In genomic region chr12:56644654-56645053, GRCh38 we compare ENCODE assay signal across 8 cellular contexts. TPM values are rescaled to one million over a fixed set of nuclear protein-coding genes. Genes with fewer than 3 reads are reported as not detected.
DNase-seq lines count a peak whose midpoint lies in the region; ATAC-seq, FAIRE-seq and TF ChIP-seq lines count a peak whose summit lies in the region.

No MANE protein-coding gene starts in this region.

- no peaks in the 10 kb centered on the region for H3K27me3 Mint-ChIP-seq in T-cell

- TF ChIP-seq CTCF in foreskin fibroblast (IDR thresholded peaks at IDR 0.05; ENCODE audit: low read depth, low read length) = no peak

- H3K4me3 Mint-ChIP-seq in T-cell = peak overlapping the region; percentile 97

- peaks cover 34 to 42% (median 38%) of the 10 kb centered on the region in 3 donors for H3K4me1 Mint-ChIP-seq in T-cell

- peaks cover 36% of the 10 kb centered on the region for H3K36me3 Mint-ChIP-seq in T-cell

- CTCF ChIA-PET in T-cell (lab: Charles Lee) = interaction anchor here in 1 of 2 donors (1.0 to 2.4 kb wide), 3 partner anchors 8 to 81 kb away, joined by 3 to 29 read pairs (median 4); partner anchors contain the start of gene NACA

- peak; percentile 18 for FAIRE-seq in GM19239 (lab: Jason Lieb, UNC)

- no peak for DNase-seq in GM19239 (ENCODE audit: insufficient read length, low spot score)
- no peak for DNase-seq in T-cell
- DNase-seq in foreskin fibroblast = no peak
- DNase-seq in skeletal muscle cell (ENCODE audit: low read depth) = no peak
- no peak for DNase-seq in NCI-H2227 (lab: John Stamatoyannopoulos, UW; ENCODE audit: unreplicated experiment)
- no peak for DNase-seq in NCI-H1436 (lab: John Stamatoyannopoulos, UW)
- DNase-seq in inferior parietal cortex (ENCODE audit: extremely low spot score) = no peak

- ATAC-seq in T-cell (replicated peaks in 1 of 4) = no peak
- no peak for ATAC-seq in HG03439 (IDR thresholded peaks at IDR 0.05; ENCODE audit: unreplicated experiment)

- peak overlapping the region; percentile 99 to 100 for H3K4me3 ChIP-seq in foreskin fibroblast (ENCODE audit: low read depth in 1 of 2, low read length in 2 of 2)
- H3K4me3 ChIP-seq in skeletal muscle cell (ENCODE audit: low read depth, low read length) = peak overlapping the region; percentile 100

- peak overlapping the region; percentile 99 for H3K27ac Mint-ChIP-seq in T-cell

- H3K9me3 Mint-ChIP-seq in T-cell = no peaks in the 10 kb centered on the region

- POLR2A ChIA-PET in T-cell (lab: Charles Lee) = interaction anchor here in 1 of 2 donors (0.7 to 3.7 kb wide), 2 partner anchors 8 to 32 kb away, joined by 4 to 11 read pairs; no protein-coding TSS in a partner anchor

RNA-seq across cellular contexts. Expression of gene ATP5F1B, which starts 1.1 kb away (rescaled TPM):
- 100 to 1,000 TPM; 252 to 290 (median 283) TPM for total RNA-seq in T-cell

RNA-seq across cellular contexts. Expression of gene BAZ2A, which starts 14.5 kb away (rescaled TPM):
- total RNA-seq in T-cell = 100 to 1,000 TPM; 149 to 257 (median 172) TPM

RNA-seq across cellular contexts. Expression of gene PTGES3, which starts 43.4 kb away (rescaled TPM):
- total RNA-seq in T-cell = 100 to 1,000 TPM; 121 to 155 (median 145) TPM
